ENCODE assay signal across 18 cellular contexts in the genomic region with DNA sequence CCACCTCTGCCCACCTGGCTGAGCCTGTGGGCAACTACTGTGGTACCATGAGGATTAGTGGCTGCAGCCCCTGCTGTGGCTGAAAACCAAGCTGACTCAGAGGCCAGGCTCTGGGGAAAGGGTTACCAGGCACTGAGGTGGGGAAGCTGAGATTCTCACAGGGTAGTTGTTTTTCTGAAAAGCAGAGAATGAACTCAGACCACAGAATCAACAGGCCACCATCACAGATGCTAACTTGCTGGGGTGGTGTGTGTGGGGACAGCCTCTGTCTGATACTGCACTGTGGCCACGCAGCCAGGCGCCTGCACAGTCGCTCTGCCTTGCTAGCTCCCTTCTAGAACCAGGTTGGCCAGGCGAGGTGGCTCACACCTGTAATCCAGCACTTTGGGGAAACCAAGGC. TPM values are rescaled to one million over a fixed set of nuclear protein-coding genes. Genes with fewer than 3 reads are reported as not detected.
DNase-seq lines count a peak whose midpoint lies in the region; ATAC-seq and TF ChIP-seq lines count a peak whose summit lies in the region.
"Had no signal": no experiment of that assay in that cellular context is flagged by ENCODE, and none has a peak within 500 bp of the region (broad histone marks: within the 10 kb centered on the region; RNA-seq: fewer than 3 reads in every experiment).

No MANE protein-coding gene starts in this region.

- H3K36me3 Mint-ChIP-seq in HFFc6 (ENCODE audit: low read depth), result peaks cover 30% of the 10 kb centered on the region

- intact Hi-C loops in sigmoid colon (cut with DNase I) (loop anchor here (10.0 kb wide), 1 partner anchor 463 kb away; no protein-coding TSS in a partner anchor), psoas muscle (cut with DNase I) (no loop called here)

- H3K9me3 Mint-ChIP-seq in HFFc6, result no peaks in the 10 kb centered on the region
- H3K9me3 Mint-ChIP-seq: activated B cell treated with CpG ODN at 0.5 μM for 24 hours; effector memory CD8-positive, alpha-beta T cell; mesothelial cell of epicardium had no signal

- no peak for TF ChIP-seq POLR2A in sigmoid colon (IDR thresholded peaks at IDR 0.05)

- H3K4me2 ChIP-seq in fibroblast of lung (ENCODE audit: extremely low read depth, insufficient read depth, low read length) (no peak overlapping the region), smooth muscle cell (no peak overlapping the region)
- H3K4me2 ChIP-seq: BLaER1 had no signal

- H2AFZ ChIP-seq in fibroblast of lung (ENCODE audit: low read length) (no peak overlapping the region), smooth muscle cell (ENCODE audit: low read depth) (no peak overlapping the region)

- H3K4me1 ChIP-seq in fibroblast of lung (ENCODE audit: control insufficient read depth, extremely low read depth, insufficient read depth, low read length) (no peaks in the 10 kb centered on the region), smooth muscle cell (ENCODE audit: low read depth) (no peaks in the 10 kb centered on the region), sigmoid colon (peaks cover 0 to 8% (median 3%) of the 10 kb centered on the region in 4 donors), psoas muscle (no peaks in the 10 kb centered on the region)
- H3K4me1 ChIP-seq: BLaER1, right lobe of liver had no signal

- WGBS in smooth muscle cell (ENCODE audit: low lambda C conversion rate), result 92% methylated on average over 4 of the region's 4 CpGs
- 94 to 98% methylated on average over 4 of the region's 4 CpGs for WGBS in sigmoid colon, 2 donors
- 97 to 99% (median 97%) methylated on average over 4 of the region's 4 CpGs for WGBS in psoas muscle, 3 donors

- H3K4me3 ChIP-seq in SK-N-MC (no peak overlapping the region), fibroblast of lung (replicated peaks in 1 of 4; ENCODE audit: control extremely low read depth in 1 of 4, insufficient read depth in 1 of 4, low read depth in 3 of 4, low read length in 4 of 4) (no peak overlapping the region), smooth muscle cell (no peak overlapping the region), sigmoid colon (no peak overlapping the region), psoas muscle (no peak overlapping the region)
- H3K4me3 ChIP-seq: BLaER1, right lobe of liver had no signal

- no peak overlapping the region for H3K4me3 Mint-ChIP-seq in HFFc6
- H3K4me3 Mint-ChIP-seq: activated B cell treated with CpG ODN at 0.5 μM for 24 hours; effector memory CD8-positive, alpha-beta T cell; mesothelial cell of epicardium; T-helper 17 cell had no signal

- H3K27ac ChIP-seq in SK-N-MC (peak overlapping the region; percentile 13; the same call in 1 of the 2 replicates), fibroblast of lung (ENCODE audit: insufficient read depth, low read length) (no peak overlapping the region), smooth muscle cell (ENCODE audit: low read depth) (peak overlapping the region; percentile 65), sigmoid colon (no peak overlapping the region), psoas muscle (no peak overlapping the region)
- H3K27ac ChIP-seq: BLaER1, right lobe of liver had no signal

- H3K27ac Mint-ChIP-seq in HFFc6, result peak overlapping the region; percentile 68
- H3K27ac Mint-ChIP-seq: activated B cell treated with CpG ODN at 0.5 μM for 24 hours, mesothelial cell of epicardium, T-helper 17 cell had no signal

- no peak for TF ChIP-seq CTCF in HFFc6 (IDR thresholded peaks at IDR 0.05)
- TF ChIP-seq CTCF in fibroblast of lung (conservative IDR thresholded peaks at IDR 0.05 in 1 of 2, IDR thresholded peaks at IDR 0.05 in 1 of 2; ENCODE audit: low read depth in 1 of 2, low read length in 2 of 2), result no peak
- no peak for TF ChIP-seq CTCF in smooth muscle cell (IDR thresholded peaks at IDR 0.05; ENCODE audit: borderline replicate concordance, insufficient read depth, poor library complexity, severe bottlenecking)
- no peak for TF ChIP-seq CTCF in sigmoid colon (IDR thresholded peaks at IDR 0.05)
- TF ChIP-seq CTCF in psoas muscle (IDR thresholded peaks at IDR 0.05), result no peak

- H3K9me3 ChIP-seq in SK-N-MC (ENCODE audit: low read depth, low read length) (no peaks in the 10 kb centered on the region), fibroblast of lung (ENCODE audit: control insufficient read depth, insufficient read depth, low read depth, low read length) (no peaks in the 10 kb centered on the region), smooth muscle cell (replicated peaks; ENCODE audit: low read depth) (no peaks in the 10 kb centered on the region), sigmoid colon (no peaks in the 10 kb centered on the region), psoas muscle (no peaks in the 10 kb centered on the region)
- H3K9me3 ChIP-seq: BLaER1, right lobe of liver had no signal

- no peak for TF ChIP-seq EP300 in sigmoid colon (IDR thresholded peaks at IDR 0.05)

- H3K27me3 ChIP-seq in fibroblast of lung (ENCODE audit: control insufficient read depth, insufficient read depth, low read length) (no peaks in the 10 kb centered on the region), smooth muscle cell (ENCODE audit: low read depth) (no peaks in the 10 kb centered on the region), sigmoid colon (no peaks in the 10 kb centered on the region), psoas muscle (ENCODE audit: insufficient read depth in 3 of 3, low read length in 2 of 3) (no peaks in the 10 kb centered on the region)
- H3K27me3 ChIP-seq: BLaER1, right lobe of liver had no signal

- peaks cover 14% of the 10 kb centered on the region for H3K79me2 ChIP-seq in fibroblast of lung (ENCODE audit: control insufficient read depth, insufficient read depth, low read length)
- peaks cover 37% of the 10 kb centered on the region for H3K79me2 ChIP-seq in smooth muscle cell (ENCODE audit: low read depth)

- peaks cover 8% of the 10 kb centered on the region for H3F3A ChIP-seq in smooth muscle cell (ENCODE audit: low read depth)

- DNase-seq in HFFc6, result no peak
- no peak for DNase-seq in SK-N-MC (ENCODE audit: low read depth, low spot score)
- peak; percentile 15 to 55 for DNase-seq in fibroblast of lung (ENCODE audit: low read depth in 2 of 2)
- no peak for DNase-seq in smooth muscle cell (lab: John Stamatoyannopoulos, UW; ENCODE audit: unreplicated experiment)
- DNase-seq in sigmoid colon, result no peak
- DNase-seq in psoas muscle, result no peak
- DNase-seq: activated B cell treated with CpG ODN at 0.5 μM for 24 hours; DMS 273 treated with DMSO at 0.1 percent for 48 hours; effector memory CD8-positive, alpha-beta T cell; kidney glomerular epithelial cell; NCI-H1694; right lobe of liver; stimulated activated CD4-positive, alpha-beta T cell treated with anti-CD3 and anti-CD28 coated beads, Interleukin-2, amount 100 ng/mL, for 48 hours; T-helper 17 cell had no signal

- ATAC-seq in psoas muscle, result no peak
- ATAC-seq in SK-N-SH treated with all-trans-retinoic acid at 6 μM for 48 hours, result no peak
- ATAC-seq: effector memory CD8-positive, alpha-beta T cell; Right ventricle myocardium inferior; T-helper 17 cell had no signal

- H3K9ac ChIP-seq in SK-N-MC (ENCODE audit: insufficient read length) (no peak overlapping the region), fibroblast of lung (ENCODE audit: insufficient read depth, low read length) (no peak overlapping the region), smooth muscle cell (ENCODE audit: low read depth) (peak overlapping the region; percentile 12)
- H3K9ac ChIP-seq: BLaER1 had no signal

- peaks cover 78% of the 10 kb centered on the region for H3K36me3 ChIP-seq in SK-N-MC (ENCODE audit: insufficient read depth, low read length)
- H3K36me3 ChIP-seq in fibroblast of lung (ENCODE audit: control insufficient read depth, insufficient read depth, low read length), result peaks cover 18% of the 10 kb centered on the region
- H3K36me3 ChIP-seq in smooth muscle cell (ENCODE audit: low read depth), result peaks cover 6% of the 10 kb centered on the region
- H3K36me3 ChIP-seq in sigmoid colon, result peaks cover 10 to 89% (median 47%) of the 10 kb centered on the region in 4 donors
- H3K36me3 ChIP-seq in psoas muscle (ENCODE audit: insufficient read depth in 1 of 2, low read depth in 1 of 2), result peaks cover 21 to 96% of the 10 kb centered on the region in 2 donors

- peaks cover 26% of the 10 kb centered on the region for H3K4me1 Mint-ChIP-seq in HFFc6 (ENCODE audit: low read depth)
- H3K4me1 Mint-ChIP-seq: activated B cell treated with CpG ODN at 0.5 μM for 24 hours, mesothelial cell of epicardium had no signal

- no peaks in the 10 kb centered on the region; the same call in 1 of the 2 replicates for H3K27me3 Mint-ChIP-seq in HFFc6 (ENCODE audit: insufficient read depth)
- H3K27me3 Mint-ChIP-seq: activated B cell treated with CpG ODN at 0.5 μM for 24 hours; effector memory CD8-positive, alpha-beta T cell; T-helper 17 cell had no signal

- H4K20me1 ChIP-seq in fibroblast of lung (ENCODE audit: control insufficient read depth, extremely low read depth, insufficient read depth, low read length), result no peaks in the 10 kb centered on the region
- peaks cover 61% of the 10 kb centered on the region for H4K20me1 ChIP-seq in smooth muscle cell (ENCODE audit: low read depth)

RNA-seq across cellular contexts. Expression of a gene that starts 28.8 kb away (rescaled TPM):
- 100 to 1,000 TPM; 121 to 140 (median 133) TPM for total RNA-seq in HFFc6 (2021; fragmentation: NEBNext Ultra II Directional; extraction: Animal tissue kit (Norgen Biotek cat#: 25700))
- total RNA-seq in fibroblast of lung, result 49.8 and 51.0 TPM in 2 replicates
- 62.5 and 82.8 TPM in 2 replicates for polyA plus RNA-seq in fibroblast of lung
- polyA plus RNA-seq in fibroblast of lung (2012), result 50.4 and 64.3 TPM in 2 replicates
- polyA minus RNA-seq in fibroblast of lung (ENCODE audit: low replicate concordance), result 243 and 414 TPM in 2 replicates
- total RNA-seq in smooth muscle cell, result 46.3 and 58.1 TPM in 2 replicates
- polyA plus RNA-seq in smooth muscle cell, result 52.0 and 60.9 TPM in 2 replicates
- 10 to 100 TPM; 47.1 to 59.7 (median 52.6) TPM for total RNA-seq in sigmoid colon
- 10 to 100 TPM; 19.8 to 52.7 (median 34.9) TPM for polyA plus RNA-seq in sigmoid colon
- total RNA-seq in psoas muscle, result 100 to 1,000 TPM; 151 to 324 (median 219) TPM
- 100 to 1,000 TPM in 2 of 3 donors, 10 to 100 TPM in 1; 87.3 to 414 (median 117) TPM for polyA plus RNA-seq in psoas muscle

RNA-seq across cellular contexts. Expression of a gene that starts 28.9 kb away (rescaled TPM):
- 10 to 100 TPM; 14.3 to 19.6 (median 17.2) TPM for total RNA-seq in HFFc6 (2021; fragmentation: NEBNext Ultra II Directional; extraction: Animal tissue kit (Norgen Biotek cat#: 25700))
- 1.0 and 3.0 TPM in 2 replicates for total RNA-seq in fibroblast of lung
- polyA plus RNA-seq in fibroblast of lung, result 0.94 and 1.3 TPM in 2 replicates
- polyA plus RNA-seq in fibroblast of lung (2012), result 1.7 and 2.1 TPM in 2 replicates
- 0.56 and 0.63 TPM in 2 replicates for polyA minus RNA-seq in fibroblast of lung (ENCODE audit: low replicate concordance)
- total RNA-seq in smooth muscle cell, result 0.67 and 2.6 TPM in 2 replicates
- 1.2 and 3.4 TPM in 2 replicates for polyA plus RNA-seq in smooth muscle cell
- total RNA-seq in sigmoid colon, result 1 to 10 TPM in 1 of 4 donors, under 1 TPM in 3; 0.36 to 1.7 (median 0.67) TPM
- polyA plus RNA-seq in sigmoid colon, result under 1 TPM; 0.46 to 0.76 (median 0.60) TPM
- total RNA-seq in psoas muscle, result under 1 TPM in 2 of 4 donors, not detected in 2; 0.22 to 0.67 TPM
- polyA plus RNA-seq in psoas muscle, result under 1 TPM; 0.09 to 0.39 (median 0.14) TPM

RNA-seq across cellular contexts. Expression of a gene that starts 48.3 kb away (rescaled TPM):
- total RNA-seq in HFFc6 (2021; fragmentation: NEBNext Ultra II Directional; extraction: Animal tissue kit (Norgen Biotek cat#: 25700)), result under 1 TPM in 5 of 6 experiments, not detected in 1; 0.37 to 0.76 (median 0.57) TPM
- total RNA-seq in fibroblast of lung (0.17 TPM in 1 of 2 replicates, not detected in the other), smooth muscle cell (1.3 and 14.5 TPM in 2 replicates), sigmoid colon (1 to 10 TPM in 1 of 4 donors, not detected in 3; 3.7 TPM), psoas muscle (under 1 TPM in 1 of 4 donors, not detected in 3; 0.64 TPM)
- polyA plus RNA-seq in fibroblast of lung (0.64 and 0.75 TPM in 2 replicates), smooth muscle cell (3.2 and 5.3 TPM in 2 replicates), sigmoid colon (1 to 10 TPM in 2 of 3 donors, not detected in 1; 2.3 to 4.4 TPM), psoas muscle (1 to 10 TPM in 1 of 3 donors, under 1 TPM in 2; 0.25 to 1.5 (median 0.56) TPM)
- 0.56 and 1.4 TPM in 2 replicates for polyA plus RNA-seq in fibroblast of lung (2012)
- 1.4 TPM in 1 of 2 replicates, not detected in the other for polyA minus RNA-seq in fibroblast of lung (ENCODE audit: low replicate concordance)
- total RNA-seq: Right ventricle myocardium inferior had no signal

RNA-seq across cellular contexts. Expression of a gene that starts 55.9 kb away (rescaled TPM):
- 10 to 100 TPM; 21.9 to 27.7 (median 23.9) TPM for total RNA-seq in HFFc6 (2021; fragmentation: NEBNext Ultra II Directional; extraction: Animal tissue kit (Norgen Biotek cat#: 25700))
- total RNA-seq in fibroblast of lung (10.4 and 12.6 TPM in 2 replicates), smooth muscle cell (17.9 and 19.4 TPM in 2 replicates), sigmoid colon (10 to 100 TPM in 3 of 4 donors, 1 to 10 TPM in 1; 9.6 to 24.1 (median 14.6) TPM), psoas muscle (10 to 100 TPM; 11.8 to 13.1 (median 12.7) TPM)
- polyA plus RNA-seq in fibroblast of lung (6.7 and 8.1 TPM in 2 replicates), smooth muscle cell (25.4 and 28.5 TPM in 2 replicates), sigmoid colon (10 to 100 TPM in 2 of 3 donors, 1 to 10 TPM in 1; 6.6 to 27.2 (median 10.9) TPM), psoas muscle (10 to 100 TPM; 11.6 to 16.3 (median 12.6) TPM)
- polyA plus RNA-seq in fibroblast of lung (2012), result 13.7 and 19.1 TPM in 2 replicates
- 17.6 and 22.4 TPM in 2 replicates for polyA minus RNA-seq in fibroblast of lung (ENCODE audit: low replicate concordance)

RNA-seq across cellular contexts. Expression of a gene that starts 58.3 kb away (rescaled TPM):
- 10 to 100 TPM; 20.9 to 33.4 (median 30.9) TPM for total RNA-seq in HFFc6 (2021; fragmentation: NEBNext Ultra II Directional; extraction: Animal tissue kit (Norgen Biotek cat#: 25700))
- total RNA-seq in fibroblast of lung, result 34.2 and 45.6 TPM in 2 replicates
- polyA plus RNA-seq in fibroblast of lung, result 8.8 and 11.6 TPM in 2 replicates
- polyA plus RNA-seq in fibroblast of lung (2012), result 19.7 and 28.2 TPM in 2 replicates
- polyA minus RNA-seq in fibroblast of lung (ENCODE audit: low replicate concordance), result 1.7 and 6.2 TPM in 2 replicates
- 13.0 and 26.6 TPM in 2 replicates for total RNA-seq in smooth muscle cell
- 32.1 and 32.3 TPM in 2 replicates for polyA plus RNA-seq in smooth muscle cell
- total RNA-seq in sigmoid colon, result 10 to 100 TPM; 14.4 to 36.2 (median 26.8) TPM
- polyA plus RNA-seq in sigmoid colon, result 10 to 100 TPM; 40.8 to 57.5 (median 54.1) TPM
- 10 to 100 TPM; 15.5 to 23.6 (median 20.5) TPM for total RNA-seq in psoas muscle
- 10 to 100 TPM; 35.1 to 44.9 (median 39.8) TPM for polyA plus RNA-seq in psoas muscle

Comparison
In these comparisons a context has a peak if more than half of its experiments do, and no peak if none do; other contexts are left out.
1. DNase-seq: peak in fibroblast of lung (2 of 2); none in HFFc6 (single experiment), SK-N-MC (single experiment), smooth muscle cell (single experiment), sigmoid colon (single experiment) and psoas muscle (0 of 2).
2. H3K27ac ChIP-seq: peak in SK-N-MC (single experiment) and smooth muscle cell (single experiment); none in fibroblast of lung (single experiment), sigmoid colon (0 of 4) and psoas muscle (single experiment).